ENCODE assay signal across 1 cellular context in genomic region chr6:77466055-77467028, GRCh38.
TF ChIP-seq lines count a peak whose summit lies in the region.

No MANE protein-coding gene starts in this region.

TF ChIP-seq in HEK293, 187 proteins besides CTCF, POLR2A, EP300 and RAD21 (continued from another document):
- TF ChIP-seq PRDM10 (tag by site-specific recombination; IDR thresholded peaks at IDR 0.05) (peak; percentile 88), SALL2 (tag by site-specific recombination; IDR thresholded peaks at IDR 0.05; ENCODE audit: borderline replicate concordance) (no peak), ZNF324 (tag by site-specific recombination; IDR thresholded peaks at IDR 0.05) (no peak), ZNF2 (tag by site-specific recombination; IDR thresholded peaks at IDR 0.05) (no peak), ZNF221 (tag by site-specific recombination; IDR thresholded peaks at IDR 0.05; ENCODE audit: borderline replicate concordance) (no peak), ZNF121 (tag by site-specific recombination; IDR thresholded peaks at IDR 0.05) (no peak), ZBTB17 (tag by site-specific recombination; IDR thresholded peaks at IDR 0.05) (no peak; the same call in 1 of the 2 replicates), ZNF610 (tag by site-specific recombination; IDR thresholded peaks at IDR 0.05; ENCODE audit: borderline replicate concordance) (no peak), ZNF660 (tag by site-specific recombination; IDR thresholded peaks at IDR 0.05) (no peak), EGR2 (tag by site-specific recombination; IDR thresholded peaks at IDR 0.05; ENCODE audit: low read depth) (0 out of 2 replicates have a peak, but pooled peaks have one; percentile 10), AEBP2 (tag by site-specific recombination; IDR thresholded peaks at IDR 0.05; ENCODE audit: borderline replicate concordance) (no peak), HOXD13 (CRISPR knock-in tag; IDR thresholded peaks at IDR 0.05; ENCODE audit: borderline replicate concordance) (no peak), PRDM4 (tag by site-specific recombination; IDR thresholded peaks at IDR 0.05) (peak; percentile 99), ZNF211 (tag by site-specific recombination; IDR thresholded peaks at IDR 0.05; ENCODE audit: low read depth) (no peak), ZBTB20 (tag by site-specific recombination; IDR thresholded peaks at IDR 0.05) (0 out of 2 replicates have a peak, but pooled peaks have one; percentile 18), ZNF580 (tag by site-specific recombination; IDR thresholded peaks at IDR 0.05) (no peak), ZNF394 (tag by site-specific recombination; IDR thresholded peaks at IDR 0.05; ENCODE audit: borderline replicate concordance) (no peak), ZNF777 (tag by site-specific recombination; IDR thresholded peaks at IDR 0.05; ENCODE audit: borderline replicate concordance) (no peak), ZNF169 (tag by site-specific recombination; IDR thresholded peaks at IDR 0.05) (no peak), KLF10 (tag by site-specific recombination; IDR thresholded peaks at IDR 0.05) (no peak), ZNF184 (tag by site-specific recombination; IDR thresholded peaks at IDR 0.05) (no peak), ZNF704 (tag by site-specific recombination; IDR thresholded peaks at IDR 0.05) (no peak), ZNF654 (tag by site-specific recombination; IDR thresholded peaks at IDR 0.05; ENCODE audit: low read depth) (peak; percentile 95), WT1 (tag by site-specific recombination; IDR thresholded peaks at IDR 0.05) (no peak), ZNF366 (tag by site-specific recombination; conservative IDR thresholded peaks at IDR 0.05) (no peak), ZNF214 (tag by site-specific recombination; IDR thresholded peaks at IDR 0.05; ENCODE audit: borderline replicate concordance) (no peak), ZFP3 (tag by site-specific recombination; IDR thresholded peaks at IDR 0.05; ENCODE audit: low read depth) (no peak), ZNF510 (tag by site-specific recombination; IDR thresholded peaks at IDR 0.05; ENCODE audit: insufficient replicate concordance) (no peak), ZNF362 (tag by site-specific recombination; IDR thresholded peaks at IDR 0.05) (no peak), ZNF223 (tag by site-specific recombination; IDR thresholded peaks at IDR 0.05) (0 out of 2 replicates have a peak, but pooled peaks have one; percentile 35), YY2 (tag by site-specific recombination; IDR thresholded peaks at IDR 0.05) (no peak), SETDB1 (IDR thresholded peaks at IDR 0.05; ENCODE audit: insufficient read length, low read length) (no peak), ZNF391 (tag by site-specific recombination; IDR thresholded peaks at IDR 0.05; ENCODE audit: borderline replicate concordance, low read depth) (no peak), ZXDB (tag by site-specific recombination; IDR thresholded peaks at IDR 0.05) (no peak), KLF7 (tag by site-specific recombination; IDR thresholded peaks at IDR 0.05; ENCODE audit: borderline replicate concordance) (no peak), ZNF544 (tag by site-specific recombination; IDR thresholded peaks at IDR 0.05) (no peak), ZNF645 (tag by site-specific recombination; IDR thresholded peaks at IDR 0.05) (no peak), ZBTB11 (tag by site-specific recombination; conservative IDR thresholded peaks at IDR 0.05; ENCODE audit: low read depth) (peak; percentile 18; the same call in 1 of the 2 replicates), HIC1 (tag by site-specific recombination; IDR thresholded peaks at IDR 0.05) (no peak)
TF ChIP-seq in HEK293: peak in this region for 9.
